Comparison of ENCODE assay signal across 1 cellular context in the genomic region with DNA sequence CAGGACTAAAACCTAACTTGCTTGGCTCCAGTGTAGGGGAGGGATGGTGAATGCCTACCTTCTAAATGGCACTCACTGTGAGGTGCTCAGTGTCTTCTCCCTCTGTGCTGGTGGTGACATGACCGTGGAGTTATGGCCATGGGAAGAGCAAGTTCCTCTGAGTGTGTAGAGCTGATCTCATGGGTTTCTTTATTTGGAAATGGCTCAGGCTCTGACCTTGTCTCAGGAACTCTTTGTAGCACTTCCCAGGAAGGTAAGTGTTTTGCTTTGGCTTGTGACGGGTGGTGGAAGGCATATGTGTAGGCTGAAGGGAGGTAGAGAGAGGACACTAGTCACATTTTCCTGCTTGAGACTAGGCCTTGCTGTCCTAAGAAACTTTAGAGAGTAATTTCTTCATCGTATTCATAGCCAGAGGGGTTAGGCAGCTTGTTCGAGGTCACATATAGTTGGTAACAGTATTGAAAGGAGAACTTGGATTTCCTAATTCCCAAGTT.
TF ChIP-seq lines count a peak whose summit lies in the region.

No MANE protein-coding gene starts in this region.

TF ChIP-seq in endothelial cell of umbilical vein, 7 proteins besides CTCF, POLR2A, EP300 and RAD21:
- no peak for TF ChIP-seq POLR2AphosphoS5 (IDR thresholded peaks at IDR 0.05; ENCODE audit: insufficient read depth, low read depth, low read length)
- no peak for TF ChIP-seq MAX (IDR thresholded peaks at IDR 0.05; ENCODE audit: insufficient read depth, insufficient read length)
- TF ChIP-seq MYC (IDR thresholded peaks at IDR 0.05; ENCODE audit: low read depth, low read length) = no peak
- no peak for TF ChIP-seq EZH2 (IDR thresholded peaks at IDR 0.05; ENCODE audit: borderline replicate concordance, low read depth, low read length, severe bottlenecking)
- TF ChIP-seq FOS (IDR thresholded peaks at IDR 0.05; ENCODE audit: borderline replicate concordance, insufficient read depth, low read length) = no peak
- no peak for TF ChIP-seq JUN (IDR thresholded peaks at IDR 0.05; ENCODE audit: borderline replicate concordance, insufficient read depth, insufficient read length, low read depth)
- TF ChIP-seq GATA2 (IDR thresholded peaks at IDR 0.05; ENCODE audit: insufficient read depth, insufficient read length, low read depth, low read length) = no peak
